19 cellular contexts compared by ENCODE assay signal in genomic region chr1:62058951-62059350, GRCh38.
"Had no signal": no experiment of that assay in that cellular context is flagged by ENCODE, and none has a peak within 500 bp of the region (broad histone marks: within the 10 kb centered on the region; RNA-seq: fewer than 3 reads in every experiment).

No MANE protein-coding gene starts in this region.

- H3K27ac Mint-ChIP-seq: activated B cell treated with CpG ODN at 0.5 μM for 24 hours; activated CD4-positive, alpha-beta memory T cell treated with anti-CD3 and anti-CD28 coated beads, Interleukin-2, amount 10 ng/mL, durations not matched to agents 7 days and 5 days; activated CD8-positive, alpha-beta memory T cell treated with anti-CD3 and anti-CD28 coated beads, Interleukin-2, amount 10 ng/mL, durations not matched to agents 7 days and 5 days; activated T-helper 2 cell treated with anti-CD3 and anti-CD28 coated beads, Interferon-gamma antibody, Interleukin-2, Interleukin-4, amounts not matched to agents 10 μg/mL and 5 μg/mL and 100 μg/mL, durations not matched to agents 14 hours and 24 hours and 36 hours; memory B cell; T-helper 2 cell treated with Interferon-gamma antibody and Interleukin-4, amounts not matched to agents 5 μg/mL and 100 μg/mL, for 36 hours had no signal

- H3K4me2 ChIP-seq: SK-N-SH had no signal

- ATAC-seq: activated CD8-positive, alpha-beta memory T cell treated with anti-CD3 and anti-CD28 coated beads, Interleukin-2, amount 10 ng/mL, durations not matched to agents 7 days and 5 days; naive thymus-derived CD4-positive, alpha-beta T cell; psoas muscle had no signal

- H3K36me3 ChIP-seq: esophagus muscularis mucosa, sigmoid colon, spleen had no signal

- DNase-seq: activated B cell treated with CpG ODN at 0.5 μM for 24 hours; activated CD4-positive, alpha-beta memory T cell treated with anti-CD3 and anti-CD28 coated beads, Interleukin-2, amount 10 ng/mL, durations not matched to agents 7 days and 5 days; activated CD4-positive, alpha-beta T cell treated with anti-CD3 and anti-CD28 coated beads for 4 hours; activated CD8-positive, alpha-beta memory T cell treated with anti-CD3 and anti-CD28 coated beads, Interleukin-2, amount 10 ng/mL, durations not matched to agents 7 days and 5 days; activated naive CD4-positive, alpha-beta T cell treated with Interleukin-2 at 50 U/mL for 16 hours; anterior cingulate cortex; cerebellar nuclear complex; effector CD4-positive, alpha-beta T cell; kidney glomerular epithelial cell; naive thymus-derived CD4-positive, alpha-beta T cell; psoas muscle; sigmoid colon; SK-N-SH; spleen; stimulated activated naive CD4-positive, alpha-beta T cell had no signal

- H3K9ac ChIP-seq: SK-N-SH had no signal

- H3K27me3 ChIP-seq: esophagus muscularis mucosa, sigmoid colon, spleen had no signal

- H3K4me3 ChIP-seq: esophagus muscularis mucosa, psoas muscle, sigmoid colon, spleen had no signal

- H3K4me1 Mint-ChIP-seq: activated B cell treated with CpG ODN at 0.5 μM for 24 hours; activated CD4-positive, alpha-beta memory T cell treated with anti-CD3 and anti-CD28 coated beads, Interleukin-2, amount 10 ng/mL, durations not matched to agents 7 days and 5 days; activated CD8-positive, alpha-beta memory T cell treated with anti-CD3 and anti-CD28 coated beads, Interleukin-2, amount 10 ng/mL, durations not matched to agents 7 days and 5 days; memory B cell; naive thymus-derived CD4-positive, alpha-beta T cell had no signal

- H3K9me3 ChIP-seq: esophagus muscularis mucosa, psoas muscle, sigmoid colon, SK-N-SH, spleen had no signal

- H3K36me3 Mint-ChIP-seq: activated CD8-positive, alpha-beta memory T cell treated with anti-CD3 and anti-CD28 coated beads, Interleukin-2, amount 10 ng/mL, durations not matched to agents 7 days and 5 days had no signal

- H3K4me1 ChIP-seq: sigmoid colon, spleen had no signal

- H3K4me3 Mint-ChIP-seq: activated B cell treated with CpG ODN at 0.5 μM for 24 hours; activated CD4-positive, alpha-beta memory T cell treated with anti-CD3 and anti-CD28 coated beads, Interleukin-2, amount 10 ng/mL, durations not matched to agents 7 days and 5 days; activated CD8-positive, alpha-beta memory T cell treated with anti-CD3 and anti-CD28 coated beads, Interleukin-2, amount 10 ng/mL, durations not matched to agents 7 days and 5 days; memory B cell; naive thymus-derived CD4-positive, alpha-beta T cell; T-helper 2 cell treated with Interferon-gamma antibody and Interleukin-4, amounts not matched to agents 5 μg/mL and 100 μg/mL, for 36 hours had no signal

- H3K27me3 Mint-ChIP-seq: activated B cell treated with CpG ODN at 0.5 μM for 24 hours; activated CD4-positive, alpha-beta memory T cell treated with anti-CD3 and anti-CD28 coated beads, Interleukin-2, amount 10 ng/mL, durations not matched to agents 7 days and 5 days; activated CD8-positive, alpha-beta memory T cell treated with anti-CD3 and anti-CD28 coated beads, Interleukin-2, amount 10 ng/mL, durations not matched to agents 7 days and 5 days; memory B cell; naive thymus-derived CD4-positive, alpha-beta T cell had no signal

- H3K27ac ChIP-seq: esophagus muscularis mucosa, psoas muscle, sigmoid colon, spleen had no signal

- H3K9me3 Mint-ChIP-seq: activated B cell treated with CpG ODN at 0.5 μM for 24 hours; activated CD4-positive, alpha-beta memory T cell treated with anti-CD3 and anti-CD28 coated beads, Interleukin-2, amount 10 ng/mL, durations not matched to agents 7 days and 5 days; activated T-helper 2 cell treated with anti-CD3 and anti-CD28 coated beads, Interferon-gamma antibody, Interleukin-2, Interleukin-4, amounts not matched to agents 10 μg/mL and 5 μg/mL and 100 μg/mL, durations not matched to agents 14 hours and 24 hours and 36 hours; memory B cell; T-helper 2 cell treated with Interferon-gamma antibody and Interleukin-4, amounts not matched to agents 5 μg/mL and 100 μg/mL, for 36 hours had no signal
